In the genomic region with DNA sequence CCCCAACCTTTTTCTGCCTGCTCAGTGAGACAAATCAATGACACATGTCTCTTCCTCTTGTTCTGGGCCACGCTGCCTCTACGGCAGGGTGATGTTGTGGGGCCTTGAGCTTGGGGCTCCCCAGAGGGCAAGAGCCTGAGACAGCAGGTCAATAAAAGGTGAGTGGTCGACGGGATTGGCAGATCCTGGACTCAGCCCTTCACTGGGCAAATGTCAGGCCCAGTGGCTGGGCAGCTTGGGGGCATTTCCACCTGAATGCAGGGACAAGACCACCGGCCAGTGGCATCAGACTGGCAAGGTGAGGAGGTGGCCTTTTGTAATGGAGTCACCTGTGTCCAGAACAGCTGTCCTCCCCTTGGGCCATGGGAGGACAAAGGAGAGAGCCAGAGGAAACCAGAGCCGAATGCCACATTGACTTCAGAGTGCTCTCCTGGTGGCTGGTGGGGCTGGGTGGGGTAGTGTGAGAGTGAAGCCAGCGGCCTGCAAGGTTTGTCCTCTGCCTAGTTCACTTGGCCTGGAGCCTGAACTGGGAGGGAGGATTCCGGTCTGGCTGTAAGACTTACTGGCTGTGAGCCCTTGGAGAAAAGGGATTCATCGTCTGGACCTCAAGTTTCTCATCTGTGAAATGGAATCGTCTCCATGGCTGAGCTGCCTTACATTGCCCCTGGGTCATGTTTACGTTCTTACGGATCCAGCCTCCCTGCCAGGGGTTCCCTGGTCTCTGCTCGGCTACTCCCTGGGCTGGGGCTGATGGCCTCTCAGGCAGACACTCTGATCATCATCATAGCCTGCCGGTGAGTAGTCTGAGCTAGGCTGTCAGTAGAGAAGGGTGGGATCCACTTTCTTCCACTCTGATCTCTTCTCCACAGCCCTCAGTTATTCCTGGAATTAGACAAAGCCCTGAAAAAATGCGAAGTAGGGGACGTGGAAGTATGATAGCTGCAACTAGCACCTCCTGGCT, we compare ENCODE assay signal across 1 cellular context.
TF ChIP-seq lines count a peak whose summit lies in the region.

No MANE protein-coding gene starts in this region.

TF ChIP-seq in SK-N-SH treated with all-trans-retinoic acid at 6 μM for 48 hours, 23 proteins besides CTCF, POLR2A, EP300 and RAD21 (continued from another document):
- TF ChIP-seq, protein P1, sequence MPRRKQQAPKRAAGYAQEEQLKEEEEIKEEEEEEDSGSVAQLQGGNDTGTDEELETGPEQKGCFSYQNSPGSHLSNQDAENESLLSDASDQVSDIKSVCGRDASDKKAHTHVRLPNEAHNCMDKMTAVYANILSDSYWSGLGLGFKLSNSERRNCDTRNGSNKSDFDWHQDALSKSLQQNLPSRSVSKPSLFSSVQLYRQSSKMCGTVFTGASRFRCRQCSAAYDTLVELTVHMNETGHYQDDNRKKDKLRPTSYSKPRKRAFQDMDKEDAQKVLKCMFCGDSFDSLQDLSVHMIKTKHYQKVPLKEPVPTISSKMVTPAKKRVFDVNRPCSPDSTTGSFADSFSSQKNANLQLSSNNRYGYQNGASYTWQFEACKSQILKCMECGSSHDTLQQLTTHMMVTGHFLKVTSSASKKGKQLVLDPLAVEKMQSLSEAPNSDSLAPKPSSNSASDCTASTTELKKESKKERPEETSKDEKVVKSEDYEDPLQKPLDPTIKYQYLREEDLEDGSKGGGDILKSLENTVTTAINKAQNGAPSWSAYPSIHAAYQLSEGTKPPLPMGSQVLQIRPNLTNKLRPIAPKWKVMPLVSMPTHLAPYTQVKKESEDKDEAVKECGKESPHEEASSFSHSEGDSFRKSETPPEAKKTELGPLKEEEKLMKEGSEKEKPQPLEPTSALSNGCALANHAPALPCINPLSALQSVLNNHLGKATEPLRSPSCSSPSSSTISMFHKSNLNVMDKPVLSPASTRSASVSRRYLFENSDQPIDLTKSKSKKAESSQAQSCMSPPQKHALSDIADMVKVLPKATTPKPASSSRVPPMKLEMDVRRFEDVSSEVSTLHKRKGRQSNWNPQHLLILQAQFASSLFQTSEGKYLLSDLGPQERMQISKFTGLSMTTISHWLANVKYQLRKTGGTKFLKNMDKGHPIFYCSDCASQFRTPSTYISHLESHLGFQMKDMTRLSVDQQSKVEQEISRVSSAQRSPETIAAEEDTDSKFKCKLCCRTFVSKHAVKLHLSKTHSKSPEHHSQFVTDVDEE (CRISPR knock-in tag; IDR thresholded peaks at IDR 0.05) = no peak
- TF ChIP-seq ZNF565 (CRISPR knock-in tag; conservative IDR thresholded peaks at IDR 0.05; ENCODE audit: low read depth) (no peak), SNAI2 (CRISPR knock-in tag; IDR thresholded peaks at IDR 0.05) (no peak), ESRRG (CRISPR knock-in tag; IDR thresholded peaks at IDR 0.05) (no peak), ISL1 (CRISPR knock-in tag; IDR thresholded peaks at IDR 0.05) (no peak)
TF ChIP-seq in SK-N-SH treated with all-trans-retinoic acid at 6 μM for 48 hours: peak in this region for 0.
